Comparison of ENCODE assay signal across 21 cellular contexts in the genomic region with DNA sequence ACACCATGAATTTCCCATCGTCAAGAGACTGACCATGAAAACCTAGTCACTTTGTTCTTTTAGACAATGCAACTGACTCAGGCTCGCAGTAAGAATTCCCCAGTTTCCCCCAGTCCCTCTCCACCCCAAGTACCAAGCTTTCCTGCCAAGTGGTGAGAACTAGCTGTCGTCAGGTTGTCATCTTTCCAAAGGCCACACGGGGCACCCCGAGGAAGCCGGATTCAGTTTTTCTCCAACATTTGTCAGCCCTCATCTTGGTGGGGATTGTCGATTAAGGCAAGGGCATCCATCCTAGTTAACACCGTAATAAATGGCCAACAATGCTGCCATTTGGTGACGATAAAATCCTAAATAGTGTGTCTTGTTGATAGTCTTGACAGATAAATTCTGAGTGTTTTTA. TPM values are rescaled to one million over a fixed set of nuclear protein-coding genes. Genes with fewer than 3 reads are reported as not detected.
A peak's percentile ranks its signal among the peaks of the same experiment; 100 is the strongest.
DNase-seq lines count a peak whose midpoint lies in the region; ATAC-seq and TF ChIP-seq lines count a peak whose summit lies in the region.
"Had no signal": no experiment of that assay in that cellular context is flagged by ENCODE, and none has a peak within 500 bp of the region (broad histone marks: within the 10 kb centered on the region; RNA-seq: fewer than 3 reads in every experiment).

No MANE protein-coding gene starts in this region.

- H3K36me3 Mint-ChIP-seq in WTC11 = no peaks in the 10 kb centered on the region
- no peaks in the 10 kb centered on the region for H3K36me3 Mint-ChIP-seq in activated naive CD4-positive, alpha-beta T cell treated with anti-CD3 and anti-CD28 coated beads for 36 hours (ENCODE audit: low read depth)
- H3K36me3 Mint-ChIP-seq: CD4-positive, alpha-beta memory T cell had no signal

- TF ChIP-seq CTCF in HEK293 (tag by site-specific recombination; IDR thresholded peaks at IDR 0.05) = no peak
- TF ChIP-seq CTCF in WTC11 (IDR thresholded peaks at IDR 0.05) = no peak
- TF ChIP-seq CTCF in right lobe of liver (IDR thresholded peaks at IDR 0.05) = peak in 3 of 4 donors; percentile 6 to 13 (median 6)

- no peaks in the 10 kb centered on the region for H3K4me1 Mint-ChIP-seq in WTC11
- no peaks in the 10 kb centered on the region for H3K4me1 Mint-ChIP-seq in activated naive CD4-positive, alpha-beta T cell treated with anti-CD3 and anti-CD28 coated beads for 36 hours (ENCODE audit: low read depth)
- H3K4me1 Mint-ChIP-seq: activated CD4-positive, alpha-beta T cell treated with anti-CD3 and anti-CD28 coated beads, Interleukin-2, amount 10 ng/mL, durations not matched to agents 24 days and 14 days; CD4-positive, alpha-beta memory T cell had no signal

- peak; percentile 24 to 53 for DNase-seq in NCI-H446 (lab: John Stamatoyannopoulos, UW)
- no peak for DNase-seq in NCI-H446 treated with DMSO at 0.1 percent for 48 hours (lab: John Stamatoyannopoulos, UW)
- peak; percentile 37 for DNase-seq in WTC11 (ENCODE audit: low spot score)
- no peak for DNase-seq in right lobe of liver
- no peak for DNase-seq in activated naive CD4-positive, alpha-beta T cell treated with anti-CD3 and anti-CD28 coated beads for 36 hours
- DNase-seq in EL = no peak
- DNase-seq: activated CD4-positive, alpha-beta T cell treated with anti-CD3 and anti-CD28 coated beads, Interleukin-2, amount 10 ng/mL, durations not matched to agents 24 days and 14 days; activated naive CD4-positive, alpha-beta T cell treated with anti-CD3 and anti-CD28 coated beads, Interleukin-2, amount 50 U/mL, for 16 hours; body of pancreas; CD4-positive, alpha-beta memory T cell; NCI-H1436; NCI-H774; SHP77 treated with DMSO at 0.1 percent for 48 hours; spleen; stimulated activated naive CD8-positive, alpha-beta T cell treated with anti-CD3 and anti-CD28 coated beads, Interleukin-15, Interleukin-2, amounts not matched to agents 100 U/mL and 50 U/mL, for 24 hours; T-helper 9 cell; upper lobe of right lung had no signal

- H3K4me3 Mint-ChIP-seq in WTC11 = no peak overlapping the region
- no peak overlapping the region for H3K4me3 Mint-ChIP-seq in activated naive CD4-positive, alpha-beta T cell treated with anti-CD3 and anti-CD28 coated beads for 36 hours
- H3K4me3 Mint-ChIP-seq: activated CD4-positive, alpha-beta T cell treated with anti-CD3 and anti-CD28 coated beads, Interleukin-2, amount 10 ng/mL, durations not matched to agents 24 days and 14 days; CD4-positive, alpha-beta memory T cell had no signal

- intact Hi-C loops in right lobe of liver (cut with DNase I) = no loop called here
- intact Hi-C loops in activated naive CD4-positive, alpha-beta T cell treated with anti-CD3 and anti-CD28 coated beads for 36 hours (cut with micrococcal nuclease) = no loop called here

- no peaks in the 10 kb centered on the region for H3K9me3 ChIP-seq in HEK293 (ENCODE audit: control insufficient read depth, insufficient read depth, low read depth, low read length)
- no peaks in the 10 kb centered on the region for H3K9me3 ChIP-seq in right lobe of liver
- H3K9me3 ChIP-seq: body of pancreas, spleen, upper lobe of right lung had no signal

- no peaks in the 10 kb centered on the region for H3K27me3 ChIP-seq in right lobe of liver
- H3K27me3 ChIP-seq: body of pancreas, hepatocyte, spleen, upper lobe of right lung had no signal

- POLR2A ChIA-PET in HEK293 (lab: Yijun Ruan, JAX) (no interaction called here), WTC11 (lab: Charles Lee) (no interaction called here)

- H3K4me3 ChIP-seq in HEK293 (ENCODE audit: low read depth, low read length) = no peak overlapping the region
- no peak overlapping the region for H3K4me3 ChIP-seq in right lobe of liver
- H3K4me3 ChIP-seq: body of pancreas, hepatocyte, spleen, upper lobe of right lung had no signal

- no peak overlapping the region for H3K27ac Mint-ChIP-seq in WTC11
- no peak overlapping the region for H3K27ac Mint-ChIP-seq in activated naive CD4-positive, alpha-beta T cell treated with anti-CD3 and anti-CD28 coated beads for 36 hours
- H3K27ac Mint-ChIP-seq: activated CD4-positive, alpha-beta T cell treated with anti-CD3 and anti-CD28 coated beads, Interleukin-2, amount 10 ng/mL, durations not matched to agents 24 days and 14 days; CD4-positive, alpha-beta memory T cell had no signal

- ATAC-seq in WTC11 (peak; percentile 96), right lobe of liver (peak in 3 of 4 donors; percentile 29 to 39 (median 33)), GM19463 (IDR thresholded peaks at IDR 0.05; ENCODE audit: unreplicated experiment) (no peak)
- ATAC-seq: body of pancreas; stimulated activated naive CD8-positive, alpha-beta T cell treated with anti-CD3 and anti-CD28 coated beads, Interleukin-15, Interleukin-2, amounts not matched to agents 100 U/mL and 50 U/mL, for 24 hours; upper lobe of right lung had no signal

- WGBS in right lobe of liver (ENCODE audit: insufficient coverage, low coverage, low lambda C conversion rate, missing lambda C conversion rate) = 43% methylated on average over 9 of the region's 9 CpGs

- no peak overlapping the region for H3K27ac ChIP-seq in HEK293 (ENCODE audit: extremely low read depth, low read depth, low read length)
- H3K27ac ChIP-seq in right lobe of liver = peak overlapping the region in 1 of 3 donors; percentile 1
- H3K27ac ChIP-seq: body of pancreas, hepatocyte, KMS-11, spleen, upper lobe of right lung had no signal

- CTCF ChIA-PET in HEK293 (lab: Yijun Ruan, JAX) = interaction anchor here (0.8 to 0.9 kb wide), 2 partner anchors 72 to 191 kb away, joined by 3 read pairs; no protein-coding TSS in a partner anchor
- CTCF ChIA-PET in WTC11 (lab: Charles Lee) = interaction anchor here (1.0 to 1.6 kb wide), 6 partner anchors 48 to 602 kb away, joined by 3 to 13 read pairs (median 3); no protein-coding TSS in a partner anchor
- CTCF ChIA-PET in activated naive CD4-positive, alpha-beta T cell treated with anti-CD3 and anti-CD28 coated beads for 36 hours (lab: Charles Lee) = no interaction called here

- H3K36me3 ChIP-seq in HEK293 (ENCODE audit: control insufficient read depth in 2 of 2, insufficient read depth in 1 of 2, low read length in 2 of 2) (no peaks in the 10 kb centered on the region), right lobe of liver (no peaks in the 10 kb centered on the region)
- H3K36me3 ChIP-seq: spleen, upper lobe of right lung had no signal

- no peaks in the 10 kb centered on the region for H3K27me3 Mint-ChIP-seq in WTC11 (ENCODE audit: low read depth)
- no peaks in the 10 kb centered on the region for H3K27me3 Mint-ChIP-seq in activated naive CD4-positive, alpha-beta T cell treated with anti-CD3 and anti-CD28 coated beads for 36 hours (ENCODE audit: low read depth)
- H3K27me3 Mint-ChIP-seq: CD4-positive, alpha-beta memory T cell had no signal

- TF ChIP-seq POLR2A in right lobe of liver (IDR thresholded peaks at IDR 0.05) = no peak

- no peaks in the 10 kb centered on the region; the same call in 1 of the 2 replicates for H3K9me3 Mint-ChIP-seq in WTC11
- no peaks in the 10 kb centered on the region for H3K9me3 Mint-ChIP-seq in activated naive CD4-positive, alpha-beta T cell treated with anti-CD3 and anti-CD28 coated beads for 36 hours
- H3K9me3 Mint-ChIP-seq: activated CD4-positive, alpha-beta T cell treated with anti-CD3 and anti-CD28 coated beads, Interleukin-2, amount 10 ng/mL, durations not matched to agents 24 days and 14 days had no signal

- no peaks in the 10 kb centered on the region for H3K4me1 ChIP-seq in HEK293 (ENCODE audit: control insufficient read depth, insufficient read depth, low read length)
- peaks cover 0 to 28% (median 9%) of the 10 kb centered on the region in 4 donors for H3K4me1 ChIP-seq in right lobe of liver
- H3K4me1 ChIP-seq: spleen, upper lobe of right lung had no signal

TF ChIP-seq in HEK293, 187 proteins besides CTCF, POLR2A, EP300 and RAD21:
- TF ChIP-seq MZF1 (tag by site-specific recombination; IDR thresholded peaks at IDR 0.05; ENCODE audit: borderline replicate concordance) = 0 out of 2 replicates have a peak, but pooled peaks have one; percentile 30
- no peak for TF ChIP-seq ZNF654 (tag by site-specific recombination; IDR thresholded peaks at IDR 0.05; ENCODE audit: low read depth)

TF ChIP-seq in WTC11, 78 proteins besides CTCF, POLR2A, EP300 and RAD21 (continues in another document):
- TF ChIP-seq, protein P1, sequence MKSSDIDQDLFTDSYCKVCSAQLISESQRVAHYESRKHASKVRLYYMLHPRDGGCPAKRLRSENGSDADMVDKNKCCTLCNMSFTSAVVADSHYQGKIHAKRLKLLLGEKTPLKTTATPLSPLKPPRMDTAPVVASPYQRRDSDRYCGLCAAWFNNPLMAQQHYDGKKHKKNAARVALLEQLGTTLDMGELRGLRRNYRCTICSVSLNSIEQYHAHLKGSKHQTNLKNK (CRISPR knock-in tag; IDR thresholded peaks at IDR 0.05) = no peak
- TF ChIP-seq, protein P2, sequence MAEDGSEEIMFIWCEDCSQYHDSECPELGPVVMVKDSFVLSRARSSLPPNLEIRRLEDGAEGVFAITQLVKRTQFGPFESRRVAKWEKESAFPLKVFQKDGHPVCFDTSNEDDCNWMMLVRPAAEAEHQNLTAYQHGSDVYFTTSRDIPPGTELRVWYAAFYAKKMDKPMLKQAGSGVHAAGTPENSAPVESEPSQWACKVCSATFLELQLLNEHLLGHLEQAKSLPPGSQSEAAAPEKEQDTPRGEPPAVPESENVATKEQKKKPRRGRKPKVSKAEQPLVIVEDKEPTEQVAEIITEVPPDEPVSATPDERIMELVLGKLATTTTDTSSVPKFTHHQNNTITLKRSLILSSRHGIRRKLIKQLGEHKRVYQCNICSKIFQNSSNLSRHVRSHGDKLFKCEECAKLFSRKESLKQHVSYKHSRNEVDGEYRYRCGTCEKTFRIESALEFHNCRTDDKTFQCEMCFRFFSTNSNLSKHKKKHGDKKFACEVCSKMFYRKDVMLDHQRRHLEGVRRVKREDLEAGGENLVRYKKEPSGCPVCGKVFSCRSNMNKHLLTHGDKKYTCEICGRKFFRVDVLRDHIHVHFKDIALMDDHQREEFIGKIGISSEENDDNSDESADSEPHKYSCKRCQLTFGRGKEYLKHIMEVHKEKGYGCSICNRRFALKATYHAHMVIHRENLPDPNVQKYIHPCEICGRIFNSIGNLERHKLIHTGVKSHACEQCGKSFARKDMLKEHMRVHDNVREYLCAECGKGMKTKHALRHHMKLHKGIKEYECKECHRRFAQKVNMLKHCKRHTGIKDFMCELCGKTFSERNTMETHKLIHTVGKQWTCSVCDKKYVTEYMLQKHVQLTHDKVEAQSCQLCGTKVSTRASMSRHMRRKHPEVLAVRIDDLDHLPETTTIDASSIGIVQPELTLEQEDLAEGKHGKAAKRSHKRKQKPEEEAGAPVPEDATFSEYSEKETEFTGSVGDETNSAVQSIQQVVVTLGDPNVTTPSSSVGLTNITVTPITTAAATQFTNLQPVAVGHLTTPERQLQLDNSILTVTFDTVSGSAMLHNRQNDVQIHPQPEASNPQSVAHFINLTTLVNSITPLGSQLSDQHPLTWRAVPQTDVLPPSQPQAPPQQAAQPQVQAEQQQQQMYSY (CRISPR knock-in tag; IDR thresholded peaks at IDR 0.05) = no peak
- TF ChIP-seq PRRX2 (CRISPR knock-in tag; IDR thresholded peaks at IDR 0.05) = no peak
- no peak for TF ChIP-seq RELA (CRISPR knock-in tag; IDR thresholded peaks at IDR 0.05; ENCODE audit: borderline replicate concordance)
- TF ChIP-seq CBFB (CRISPR knock-in tag; IDR thresholded peaks at IDR 0.05; ENCODE audit: low read depth) = no peak

RNA-seq across cellular contexts. Expression of gene PROX1, which starts 56.0 kb away (rescaled TPM):
- total RNA-seq in WTC11 (2021) (3.0 to 3.8 TPM (median 3.3 TPM) in 3 replicates), right lobe of liver (100 to 1,000 TPM in 4 of 6 experiments, 10 to 100 TPM in 2; 79.6 to 186 (median 164) TPM)
- under 1 TPM; 0.10 to 0.12 TPM for total RNA-seq in activated naive CD4-positive, alpha-beta T cell treated with anti-CD3 and anti-CD28 coated beads for 36 hours
- total RNA-seq: activated CD4-positive, alpha-beta T cell treated with anti-CD3 and anti-CD28 coated beads, Interleukin-2, amount 10 ng/mL, durations not matched to agents 24 days and 14 days; CD4-positive, alpha-beta memory T cell had no signal

Comparison
In these comparisons a context has a peak if more than half of its experiments do, and no peak if none do; other contexts are left out.
1. DNase-seq: peak in NCI-H446 (2 of 2) and WTC11 (single experiment); none in NCI-H446 treated with DMSO at 0.1 percent for 48 hours (single experiment), right lobe of liver (0 of 3), activated naive CD4-positive, alpha-beta T cell treated with anti-CD3 and anti-CD28 coated beads for 36 hours (single experiment) and EL (single experiment).
2. CTCF ChIP-seq: peak in right lobe of liver (3 of 4); none in HEK293 (single experiment) and WTC11 (single experiment).
3. RNA of gene PROX1, which starts 56.0 kb away (total RNA-seq): 79.6 to 186 TPM in right lobe of liver; 3.0 to 3.8 TPM in WTC11 and 0.10 to 0.12 TPM in activated naive CD4-positive, alpha-beta T cell treated with anti-CD3 and anti-CD28 coated beads for 36 hours; every median in the first group is over 10 times any median in the second.